ENCODE assay signal across 20 cellular contexts in genomic region chr7:71484381-71484780, GRCh38.
DNase-seq lines count a peak whose midpoint lies in the region; FAIRE-seq and TF ChIP-seq lines count a peak whose summit lies in the region.
"Had no signal": no experiment of that assay in that cellular context is flagged by ENCODE, and none has a peak within 500 bp of the region (broad histone marks: within the 10 kb centered on the region; RNA-seq: fewer than 3 reads in every experiment).

No MANE protein-coding gene starts in this region.

- H4K8ac ChIP-seq in H1 (ENCODE audit: extremely low read depth, insufficient read depth, low read length): no peak overlapping the region

- H3K4me2 ChIP-seq in H1 (ENCODE audit: insufficient read depth in 1 of 2, low read depth in 2 of 2, low read length in 2 of 2): no peak overlapping the region
- H3K4me2 ChIP-seq: GM23338, KMS-11 had no signal

- CTCF ChIA-PET in H1 (lab: Charles Lee; ENCODE audit: partially characterized antibody): interaction anchor here (1.1 to 1.9 kb wide), 3 partner anchors 26 to 332 kb away, joined by 3 to 5 read pairs (median 4); no protein-coding TSS in a partner anchor

- no peak for TF ChIP-seq RAD21 in H1 (IDR thresholded peaks at IDR 0.05 in 1 of 2, conservative IDR thresholded peaks at IDR 0.05 in 1 of 2; ENCODE audit: low read depth in 2 of 2, low read length in 2 of 2)

- no peaks in the 10 kb centered on the region for H3K27me3 ChIP-seq in H1 (replicated peaks in 1 of 4; ENCODE audit: control insufficient read depth in 3 of 4, extremely low read depth in 1 of 4, insufficient read depth in 3 of 4, low read length in 3 of 4)

- DNase-seq in GM03348 (ENCODE audit: low spot score) (peak; percentile 24), M059J (ENCODE audit: low read depth) (peak; percentile 9), H1 (ENCODE audit: low read depth in 1 of 2, low spot score in 2 of 2) (no peak), NOMO-1 (lab: John Stamatoyannopoulos, UW; ENCODE audit: unreplicated experiment in 2 of 2) (no peak), Ammon's horn (ENCODE audit: low spot score) (no peak), HCEC 1CT (no peak), CD1c-positive myeloid dendritic cell (ENCODE audit: extremely low spot score) (no peak)
- DNase-seq: ACHN; Caco-2; CD8-positive, alpha-beta memory T cell; DND-41; GDM1; HFFc6 had no signal

- peaks cover 0 to 3% (median 1%) of the 10 kb centered on the region in 4 experiments; a peak in 2 of 8 replicates for H3K36me3 ChIP-seq in H1 (ENCODE audit: control insufficient read depth in 2 of 4, insufficient read depth in 4 of 4, low read length in 3 of 4)
- H3K36me3 ChIP-seq: HAP-1 had no signal

- no peak for FAIRE-seq in H1 (lab: Jason Lieb, UNC)
- FAIRE-seq: GM12878, GM18507, HepG2, HTR-8/SVneo had no signal

- H2BK5ac ChIP-seq in H1 (ENCODE audit: low read depth, low read length): no peak overlapping the region

- POLR2A ChIA-PET in H1 (lab: Charles Lee; ENCODE audit: partially characterized antibody): interaction anchor here (2.0 kb wide), 1 partner anchor 19 kb away, joined by 4 read pairs; no protein-coding TSS in a partner anchor

- H2AK5ac ChIP-seq in H1 (ENCODE audit: low read depth, low read length): no peak overlapping the region

- H2AFZ ChIP-seq in H1 (ENCODE audit: low read length): no peak overlapping the region
- H2AFZ ChIP-seq: GM23338 had no signal

- TF ChIP-seq EP300 in H1 (IDR thresholded peaks at IDR 0.05; ENCODE audit: borderline replicate concordance in 1 of 2, low read depth in 2 of 2, low read length in 2 of 2): no peak

- no peaks in the 10 kb centered on the region for H4K20me1 ChIP-seq in H1 (replicated peaks in 1 of 2; ENCODE audit: control insufficient read depth in 1 of 2, insufficient read depth in 2 of 2, low read length in 2 of 2)

- H2BK120ac ChIP-seq in H1 (replicated peaks; ENCODE audit: low read depth, low read length): no peak overlapping the region

- no peak overlapping the region for H3K4me3 ChIP-seq in H1 (ENCODE audit: extremely low read depth in 1 of 4, insufficient read depth in 2 of 4, low read depth in 3 of 4, low read length in 4 of 4)
- H3K4me3 ChIP-seq: GM12878, GM23338, HAP-1 had no signal

- no peak overlapping the region for H3K56ac ChIP-seq in H1 (replicated peaks; ENCODE audit: insufficient read length, low read depth, low read length)

- WGBS in H1 (ENCODE audit: extremely low coverage in 1 of 2, insufficient coverage in 1 of 2, insufficient read length in 1 of 2, insufficient replicate concordance in 2 of 2, low coverage in 1 of 2, low lambda C conversion rate in 2 of 2, missing lambda C conversion rate in 1 of 2), 2 experiments: 100% methylated on average over 2 of the region's 2 CpGs; no CpG with 5 or more reads in 1 of the 2 experiments

- no peak overlapping the region for H3K23ac ChIP-seq in H1 (ENCODE audit: insufficient read length)

- no peak overlapping the region for H2BK12ac ChIP-seq in H1 (ENCODE audit: low read depth, low read length)

- H3K4ac ChIP-seq in H1 (replicated peaks; ENCODE audit: insufficient read length, low read depth, low read length): no peak overlapping the region

- TF ChIP-seq CTCF in H1 (IDR thresholded peaks at IDR 0.05; ENCODE audit: control extremely low read depth in 1 of 3, insufficient read depth in 1 of 3, low read depth in 1 of 3, low read length in 3 of 3): no peak

- H2BK20ac ChIP-seq in H1 (ENCODE audit: low read length): peak overlapping the region; percentile 38; the same call in 1 of the 2 replicates

- H3K23me2 ChIP-seq in H1 (ENCODE audit: low read depth, low read length): no peaks in the 10 kb centered on the region

- peaks cover 0 to 5% (median 0%) of the 10 kb centered on the region in 4 experiments; a peak in 2 of 7 replicates for H3K4me1 ChIP-seq in H1 (replicated peaks in 1 of 4; ENCODE audit: control insufficient read depth in 3 of 4, insufficient read depth in 4 of 4, low read length in 3 of 4)
- H3K4me1 ChIP-seq: Caco-2, HAP-1 had no signal

- H4K91ac ChIP-seq in H1 (replicated peaks; ENCODE audit: insufficient read length, low read length): no peak overlapping the region

- no peaks in the 10 kb centered on the region; a peak in 1 of 4 replicates for H3K79me2 ChIP-seq in H1 (ENCODE audit: control insufficient read depth in 1 of 2, insufficient read depth in 2 of 2, low read length in 2 of 2)

- no peaks in the 10 kb centered on the region for H3K79me1 ChIP-seq in H1 (ENCODE audit: low read depth, low read length)

- no peaks in the 10 kb centered on the region for H3K9me3 ChIP-seq in H1 (ENCODE audit: insufficient read depth in 2 of 2, low read depth in 1 of 2, low read length in 1 of 2)
- H3K9me3 ChIP-seq: Caco-2, HAP-1 had no signal

- H3K18ac ChIP-seq in H1 (ENCODE audit: extremely low read depth, low read length): no peak overlapping the region

- TF ChIP-seq POLR2A in H1 (IDR thresholded peaks at IDR 0.05; ENCODE audit: control extremely low read depth in 1 of 2, low read depth in 2 of 2, low read length in 2 of 2): no peak

- no peak overlapping the region for H2BK15ac ChIP-seq in H1 (ENCODE audit: low read length)

- H4K5ac ChIP-seq in H1 (ENCODE audit: insufficient read length, low read depth, low read length): no peak overlapping the region

- no peak overlapping the region for H3K14ac ChIP-seq in H1 (ENCODE audit: insufficient read length)

- H3K27ac ChIP-seq in H1 (ENCODE audit: low read depth, low read length): no peak overlapping the region
- H3K27ac ChIP-seq: KMS-11 had no signal

- no peak overlapping the region for H3K9ac ChIP-seq in H1 (replicated peaks in 1 of 4; ENCODE audit: extremely low read depth in 1 of 4, low read depth in 3 of 4, low read length in 3 of 4)
- H3K9ac ChIP-seq: KMS-11 had no signal

TF ChIP-seq in H1, 55 proteins besides CTCF, POLR2A, EP300 and RAD21:
- no peak for TF ChIP-seq EGR1 (IDR thresholded peaks at IDR 0.05; ENCODE audit: borderline replicate concordance, low read depth, low read length)
- TF ChIP-seq RXRA (IDR thresholded peaks at IDR 0.05; ENCODE audit: insufficient read depth, low read depth, low read length): no peak
- no peak for TF ChIP-seq RBBP5 (IDR thresholded peaks at IDR 0.05; ENCODE audit: borderline replicate concordance, low read depth, low read length)
- TF ChIP-seq TAF7 (optimal IDR thresholded peaks at IDR 0.05; ENCODE audit: borderline replicate concordance, low read depth, low read length): no peak
- no peak for TF ChIP-seq JUN (IDR thresholded peaks at IDR 0.05; ENCODE audit: low read depth, low read length)
- no peak for TF ChIP-seq TEAD4 (IDR thresholded peaks at IDR 0.05; ENCODE audit: low read depth, low read length)
- TF ChIP-seq SRF (IDR thresholded peaks at IDR 0.05; ENCODE audit: low read depth, low read length): no peak

Comparison
In these comparisons a context has a peak if more than half of its experiments do, and no peak if none do; other contexts are left out.
1. DNase-seq: peak in GM03348 (single experiment) and M059J (single experiment); none in H1 (0 of 2), NOMO-1 (0 of 2), Ammon's horn (single experiment), HCEC 1CT (single experiment) and CD1c-positive myeloid dendritic cell (single experiment).